23 cellular contexts compared by ENCODE assay signal in genomic region chr6:30267423-30267822, GRCh38.
"Had no signal": no experiment of that assay in that cellular context is flagged by ENCODE, and none has a peak within 500 bp of the region (broad histone marks: within the 10 kb centered on the region; RNA-seq: fewer than 3 reads in every experiment).

No MANE protein-coding gene starts in this region.

- H3K4me3 ChIP-seq: coronary artery, dorsolateral prefrontal cortex, esophagus muscularis mucosa, heart right ventricle, left lung, lower lobe of right lung, mucosa of descending colon had no signal

- H3K9me3 ChIP-seq: esophagus muscularis mucosa, heart right ventricle, left lung, lower lobe of right lung, mucosa of descending colon had no signal

- FAIRE-seq: endothelial cell of umbilical vein, frontal cortex, islet of Langerhans, keratinocyte had no signal

- H3K27ac ChIP-seq: coronary artery, dorsolateral prefrontal cortex, esophagus muscularis mucosa, foreskin keratinocyte, heart right ventricle, left lung, lower lobe of right lung had no signal

- DNase-seq: dermis blood vessel endothelial cell; dorsolateral prefrontal cortex; effector CD4-positive, alpha-beta T cell; effector memory CD4-positive, alpha-beta T cell; foreskin keratinocyte; glutamatergic neuron; head of caudate nucleus; heart right ventricle; hippocampal formation; left cardiac atrium; left lung; left ventricle myocardium superior; lower lobe of right lung; mesenchymal stem cell; mucosa of descending colon; naive B cell; naive thymus-derived CD8-positive, alpha-beta T cell had no signal

- ATAC-seq: foreskin keratinocyte; heart right ventricle; left cardiac atrium; left lung; left ventricle myocardium superior; lower lobe of right lung; mucosa of descending colon; naive thymus-derived CD8-positive, alpha-beta T cell had no signal

- H3K4me1 ChIP-seq: heart right ventricle, left lung, lower lobe of right lung had no signal

- H3K36me3 ChIP-seq: heart right ventricle, left lung, lower lobe of right lung had no signal

- H3K27me3 ChIP-seq: dorsolateral prefrontal cortex, esophagus muscularis mucosa, foreskin keratinocyte, heart right ventricle, left lung had no signal
